ENCODE assay signal across 13 cellular contexts in genomic region chr9:107046692-107047091, GRCh38.
DNase-seq lines count a peak whose midpoint lies in the region; ATAC-seq lines count a peak whose summit lies in the region.
"Had no signal": no experiment of that assay in that cellular context is flagged by ENCODE, and none has a peak within 500 bp of the region (broad histone marks: within the 10 kb centered on the region; RNA-seq: fewer than 3 reads in every experiment).

No MANE protein-coding gene starts in this region.

- no peaks in the 10 kb centered on the region for H3K27me3 Mint-ChIP-seq in T-helper 2 cell treated with Interferon-gamma antibody and Interleukin-4, amounts not matched to agents 5 μg/mL and 100 μg/mL, for 36 hours (ENCODE audit: low read depth)

- no peaks in the 10 kb centered on the region for H3K9me3 Mint-ChIP-seq in T-helper 2 cell treated with Interferon-gamma antibody and Interleukin-4, amounts not matched to agents 5 μg/mL and 100 μg/mL, for 36 hours
- H3K9me3 Mint-ChIP-seq: natural killer cell had no signal

- no peak for DNase-seq in T-helper 2 cell treated with Interferon-gamma antibody and Interleukin-4, amounts not matched to agents 5 μg/mL and 100 μg/mL, for 36 hours (ENCODE audit: low spot score)
- DNase-seq in SIG-M5 treated with dmso at 0.1 percent for 504 hours (lab: John Stamatoyannopoulos, UW; ENCODE audit: unreplicated experiment) (no peak), AG08395 (ENCODE audit: low spot score) (no peak)
- DNase-seq: dermis blood vessel endothelial cell, IMR-90, kidney glomerular epithelial cell, natural killer cell, NCI-H2081, T1000 had no signal

- no peak overlapping the region for H3K4me3 Mint-ChIP-seq in T-helper 2 cell treated with Interferon-gamma antibody and Interleukin-4, amounts not matched to agents 5 μg/mL and 100 μg/mL, for 36 hours
- H3K4me3 Mint-ChIP-seq: natural killer cell had no signal

- H3K27ac Mint-ChIP-seq in T-helper 2 cell treated with Interferon-gamma antibody and Interleukin-4, amounts not matched to agents 5 μg/mL and 100 μg/mL, for 36 hours, result no peak overlapping the region
- H3K27ac Mint-ChIP-seq: natural killer cell had no signal

- H3K4me1 Mint-ChIP-seq in T-helper 2 cell treated with Interferon-gamma antibody and Interleukin-4, amounts not matched to agents 5 μg/mL and 100 μg/mL, for 36 hours (ENCODE audit: low read depth), result no peaks in the 10 kb centered on the region
- H3K4me1 Mint-ChIP-seq: natural killer cell had no signal

- H3K36me3 Mint-ChIP-seq in T-helper 2 cell treated with Interferon-gamma antibody and Interleukin-4, amounts not matched to agents 5 μg/mL and 100 μg/mL, for 36 hours (ENCODE audit: low read depth), result no peaks in the 10 kb centered on the region
- H3K36me3 Mint-ChIP-seq: natural killer cell had no signal

- peak; percentile 89 for ATAC-seq in GM19328 (IDR thresholded peaks at IDR 0.05; ENCODE audit: unreplicated experiment)
- peak; percentile 91 for ATAC-seq in HG02623 (IDR thresholded peaks at IDR 0.05; ENCODE audit: unreplicated experiment)
- peak; percentile 90 for ATAC-seq in HG03342 (IDR thresholded peaks at IDR 0.05; ENCODE audit: unreplicated experiment)
- no peak for ATAC-seq in GM18873 (IDR thresholded peaks at IDR 0.05; ENCODE audit: low FRiP score, unreplicated experiment)
- ATAC-seq: natural killer cell had no signal
